ENCODE assay signal across 1 cellular context in the genomic region with DNA sequence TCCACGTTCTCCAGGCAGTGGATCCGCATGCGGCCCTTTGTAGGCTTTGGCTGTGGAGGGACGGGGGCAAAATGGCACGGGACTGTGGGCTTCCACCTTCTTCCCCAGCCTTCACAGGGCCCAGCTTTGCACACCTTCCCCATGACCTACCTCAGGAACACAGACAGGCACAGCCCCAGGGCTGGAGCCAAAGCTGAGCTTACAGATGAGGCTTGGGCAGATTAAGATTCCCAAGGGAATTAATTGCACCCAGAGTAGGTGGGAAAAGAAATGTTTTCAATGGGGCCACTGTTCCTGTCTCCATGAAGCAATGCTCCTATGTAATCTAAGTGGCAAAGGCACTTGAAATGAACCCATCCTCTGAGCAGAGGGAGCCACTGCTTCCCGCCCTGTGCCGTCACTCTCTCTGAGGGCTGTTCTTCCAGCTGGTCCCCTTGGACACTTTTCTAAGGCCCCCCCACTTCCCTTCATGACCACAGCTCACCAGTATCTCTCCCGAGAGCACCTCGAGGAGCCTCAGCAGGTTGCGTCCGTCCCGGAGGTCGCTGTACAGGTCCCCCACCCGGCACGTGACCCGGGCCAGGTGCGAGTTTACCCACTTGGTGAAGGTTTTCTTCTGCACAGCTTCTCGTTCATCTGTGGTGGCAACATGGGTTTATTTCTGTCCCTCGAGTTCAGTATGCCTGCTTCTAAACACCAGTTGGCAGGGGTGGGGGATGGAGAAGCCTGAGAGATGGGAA.
TF ChIP-seq lines count a peak whose summit lies in the region.

No MANE protein-coding gene starts in this region.

TF ChIP-seq in GM23338, 12 proteins besides CTCF, POLR2A, EP300 and RAD21 (continued from another document):
- TF ChIP-seq, protein P1, sequence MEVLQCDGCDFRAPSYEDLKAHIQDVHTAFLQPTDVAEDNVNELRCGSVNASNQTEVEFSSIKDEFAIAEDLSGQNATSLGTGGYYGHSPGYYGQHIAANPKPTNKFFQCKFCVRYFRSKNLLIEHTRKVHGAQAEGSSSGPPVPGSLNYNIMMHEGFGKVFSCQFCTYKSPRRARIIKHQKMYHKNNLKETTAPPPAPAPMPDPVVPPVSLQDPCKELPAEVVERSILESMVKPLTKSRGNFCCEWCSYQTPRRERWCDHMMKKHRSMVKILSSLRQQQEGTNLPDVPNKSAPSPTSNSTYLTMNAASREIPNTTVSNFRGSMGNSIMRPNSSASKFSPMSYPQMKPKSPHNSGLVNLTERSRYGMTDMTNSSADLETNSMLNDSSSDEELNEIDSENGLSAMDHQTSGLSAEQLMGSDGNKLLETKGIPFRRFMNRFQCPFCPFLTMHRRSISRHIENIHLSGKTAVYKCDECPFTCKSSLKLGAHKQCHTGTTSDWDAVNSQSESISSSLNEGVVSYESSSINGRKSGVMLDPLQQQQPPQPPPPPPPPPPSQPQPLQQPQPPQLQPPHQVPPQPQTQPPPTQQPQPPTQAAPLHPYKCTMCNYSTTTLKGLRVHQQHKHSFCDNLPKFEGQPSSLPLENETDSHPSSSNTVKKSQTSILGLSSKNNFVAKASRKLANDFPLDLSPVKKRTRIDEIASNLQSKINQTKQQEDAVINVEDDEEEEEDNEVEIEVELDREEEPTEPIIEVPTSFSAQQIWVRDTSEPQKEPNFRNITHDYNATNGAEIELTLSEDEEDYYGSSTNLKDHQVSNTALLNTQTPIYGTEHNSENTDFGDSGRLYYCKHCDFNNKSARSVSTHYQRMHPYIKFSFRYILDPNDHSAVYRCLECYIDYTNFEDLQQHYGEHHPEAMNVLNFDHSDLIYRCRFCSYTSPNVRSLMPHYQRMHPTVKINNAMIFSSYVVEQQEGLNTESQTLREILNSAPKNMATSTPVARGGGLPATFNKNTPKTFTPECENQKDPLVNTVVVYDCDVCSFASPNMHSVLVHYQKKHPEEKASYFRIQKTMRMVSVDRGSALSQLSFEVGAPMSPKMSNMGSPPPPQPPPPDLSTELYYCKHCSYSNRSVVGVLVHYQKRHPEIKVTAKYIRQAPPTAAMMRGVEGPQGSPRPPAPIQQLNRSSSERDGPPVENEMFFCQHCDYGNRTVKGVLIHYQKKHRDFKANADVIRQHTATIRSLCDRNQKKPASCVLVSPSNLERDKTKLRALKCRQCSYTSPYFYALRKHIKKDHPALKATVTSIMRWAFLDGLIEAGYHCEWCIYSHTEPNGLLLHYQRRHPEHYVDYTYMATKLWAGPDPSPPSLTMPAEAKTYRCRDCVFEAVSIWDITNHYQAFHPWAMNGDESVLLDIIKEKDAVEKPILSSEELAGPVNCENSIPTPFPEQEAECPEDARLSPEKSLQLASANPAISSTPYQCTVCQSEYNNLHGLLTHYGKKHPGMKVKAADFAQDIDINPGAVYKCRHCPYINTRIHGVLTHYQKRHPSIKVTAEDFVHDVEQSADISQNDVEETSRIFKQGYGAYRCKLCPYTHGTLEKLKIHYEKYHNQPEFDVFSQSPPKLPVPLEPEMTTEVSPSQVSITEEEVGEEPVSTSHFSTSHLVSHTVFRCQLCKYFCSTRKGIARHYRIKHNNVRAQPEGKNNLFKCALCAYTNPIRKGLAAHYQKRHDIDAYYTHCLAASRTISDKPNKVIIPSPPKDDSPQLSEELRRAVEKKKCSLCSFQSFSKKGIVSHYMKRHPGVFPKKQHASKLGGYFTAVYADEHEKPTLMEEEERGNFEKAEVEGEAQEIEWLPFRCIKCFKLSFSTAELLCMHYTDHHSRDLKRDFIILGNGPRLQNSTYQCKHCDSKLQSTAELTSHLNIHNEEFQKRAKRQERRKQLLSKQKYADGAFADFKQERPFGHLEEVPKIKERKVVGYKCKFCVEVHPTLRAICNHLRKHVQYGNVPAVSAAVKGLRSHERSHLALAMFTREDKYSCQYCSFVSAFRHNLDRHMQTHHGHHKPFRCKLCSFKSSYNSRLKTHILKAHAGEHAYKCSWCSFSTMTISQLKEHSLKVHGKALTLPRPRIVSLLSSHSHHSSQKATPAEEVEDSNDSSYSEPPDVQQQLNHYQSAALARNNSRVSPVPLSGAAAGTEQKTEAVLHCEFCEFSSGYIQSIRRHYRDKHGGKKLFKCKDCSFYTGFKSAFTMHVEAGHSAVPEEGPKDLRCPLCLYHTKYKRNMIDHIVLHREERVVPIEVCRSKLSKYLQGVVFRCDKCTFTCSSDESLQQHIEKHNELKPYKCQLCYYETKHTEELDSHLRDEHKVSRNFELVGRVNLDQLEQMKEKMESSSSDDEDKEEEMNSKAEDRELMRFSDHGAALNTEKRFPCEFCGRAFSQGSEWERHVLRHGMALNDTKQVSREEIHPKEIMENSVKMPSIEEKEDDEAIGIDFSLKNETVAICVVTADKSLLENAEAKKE (CRISPR knock-in tag; IDR thresholded peaks at IDR 0.05) = no peak
